ENCODE assay signal across 1 cellular context in genomic region chr5:106414342-106414741, GRCh38.
TF ChIP-seq lines count a peak whose summit lies in the region.

No MANE protein-coding gene starts in this region.

TF ChIP-seq in HEK293, 187 proteins besides CTCF, POLR2A, EP300 and RAD21 (continued from another document):
- no peak for TF ChIP-seq ZNF704 (tag by site-specific recombination; IDR thresholded peaks at IDR 0.05)
- TF ChIP-seq REST (tag by site-specific recombination; IDR thresholded peaks at IDR 0.05) = peak; percentile 48; the same call in 1 of the 2 replicates
- peak; percentile 87 for TF ChIP-seq ZNF394 (tag by site-specific recombination; IDR thresholded peaks at IDR 0.05; ENCODE audit: borderline replicate concordance)
- TF ChIP-seq ZNF600 (tag by site-specific recombination; IDR thresholded peaks at IDR 0.05) = no peak
- TF ChIP-seq ZNF501 (tag by site-specific recombination; IDR thresholded peaks at IDR 0.05) = no peak
- no peak for TF ChIP-seq ZNF138 (tag by site-specific recombination; IDR thresholded peaks at IDR 0.05; ENCODE audit: borderline replicate concordance)
- TF ChIP-seq ZNF202 (tag by site-specific recombination; IDR thresholded peaks at IDR 0.05; ENCODE audit: borderline replicate concordance) = 0 out of 2 replicates have a peak, but pooled peaks have one; percentile 15
- TF ChIP-seq ZNF837 (tag by site-specific recombination; IDR thresholded peaks at IDR 0.05) = no peak
- TF ChIP-seq ZNF362 (tag by site-specific recombination; IDR thresholded peaks at IDR 0.05) = no peak
- no peak for TF ChIP-seq ZNF645 (tag by site-specific recombination; IDR thresholded peaks at IDR 0.05)
- peak; percentile 84 for TF ChIP-seq ZNF518A (tag by site-specific recombination; conservative IDR thresholded peaks at IDR 0.05; ENCODE audit: low read depth)
- TF ChIP-seq ZNF654 (tag by site-specific recombination; IDR thresholded peaks at IDR 0.05; ENCODE audit: low read depth) = peak; percentile 33
- no peak for TF ChIP-seq ZNF132 (tag by site-specific recombination; IDR thresholded peaks at IDR 0.05; ENCODE audit: borderline replicate concordance)
- TF ChIP-seq MYNN (tag by site-specific recombination; IDR thresholded peaks at IDR 0.05; ENCODE audit: borderline replicate concordance) = no peak
- no peak for TF ChIP-seq BCL11A (tag by site-specific recombination; IDR thresholded peaks at IDR 0.05; ENCODE audit: low read depth)
- TF ChIP-seq ZNF274 (IDR thresholded peaks at IDR 0.05; ENCODE audit: low read length) = no peak
- TF ChIP-seq ZNF274 (tag by site-specific recombination; IDR thresholded peaks at IDR 0.05; ENCODE audit: borderline replicate concordance) = no peak
- no peak for TF ChIP-seq RBAK (tag by site-specific recombination; IDR thresholded peaks at IDR 0.05)
- TF ChIP-seq ZNF623 (tag by site-specific recombination; IDR thresholded peaks at IDR 0.05) = peak; percentile 60
- no peak for TF ChIP-seq ZNF549 (tag by site-specific recombination; IDR thresholded peaks at IDR 0.05)
- 0 out of 2 replicates have a peak, but pooled peaks have one; percentile 41 for TF ChIP-seq ZNF560 (tag by site-specific recombination; IDR thresholded peaks at IDR 0.05; ENCODE audit: borderline replicate concordance)
- TF ChIP-seq ZNF366 (tag by site-specific recombination; conservative IDR thresholded peaks at IDR 0.05) = no peak
- no peak for TF ChIP-seq TCF7L2 (IDR thresholded peaks at IDR 0.05; ENCODE audit: borderline replicate concordance, low read depth, low read length)
- TF ChIP-seq HOXD13 (CRISPR knock-in tag; IDR thresholded peaks at IDR 0.05; ENCODE audit: borderline replicate concordance) = no peak
- 0 out of 2 replicates have a peak, but pooled peaks have one; percentile 38 for TF ChIP-seq ZXDB (tag by site-specific recombination; IDR thresholded peaks at IDR 0.05)
- no peak for TF ChIP-seq ZNF558 (tag by site-specific recombination; IDR thresholded peaks at IDR 0.05)
- no peak for TF ChIP-seq ZNF223 (tag by site-specific recombination; IDR thresholded peaks at IDR 0.05)
- TF ChIP-seq ZBTB8A (tag by site-specific recombination; IDR thresholded peaks at IDR 0.05) = peak; percentile 57; the same call in 1 of the 2 replicates
- TF ChIP-seq ZNF23 (tag by site-specific recombination; IDR thresholded peaks at IDR 0.05; ENCODE audit: borderline replicate concordance) = no peak
- TF ChIP-seq FEZF1 (tag by site-specific recombination; IDR thresholded peaks at IDR 0.05) = no peak
- no peak for TF ChIP-seq ZNF624 (tag by site-specific recombination; IDR thresholded peaks at IDR 0.05)
- TF ChIP-seq ZNF701 (tag by site-specific recombination; IDR thresholded peaks at IDR 0.05) = no peak
- TF ChIP-seq ZNF610 (tag by site-specific recombination; IDR thresholded peaks at IDR 0.05; ENCODE audit: borderline replicate concordance) = no peak
- TF ChIP-seq GLI4 (tag by site-specific recombination; IDR thresholded peaks at IDR 0.05) = no peak
- TF ChIP-seq ZBTB21 (tag by site-specific recombination; IDR thresholded peaks at IDR 0.05) = no peak
- TF ChIP-seq ZNF707 (tag by site-specific recombination; IDR thresholded peaks at IDR 0.05) = no peak
- TF ChIP-seq ZNF664 (tag by site-specific recombination; IDR thresholded peaks at IDR 0.05) = no peak
- TF ChIP-seq ZNF112 (tag by site-specific recombination; IDR thresholded peaks at IDR 0.05) = no peak
- no peak for TF ChIP-seq ZSCAN18 (tag by site-specific recombination; IDR thresholded peaks at IDR 0.05)
- no peak for TF ChIP-seq MEIS1 (CRISPR knock-in tag; IDR thresholded peaks at IDR 0.05; ENCODE audit: borderline replicate concordance)
- no peak for TF ChIP-seq ZNF513 (tag by site-specific recombination; IDR thresholded peaks at IDR 0.05)
- no peak for TF ChIP-seq ZNF521 (tag by site-specific recombination; IDR thresholded peaks at IDR 0.05)
- TF ChIP-seq HOXA7 (CRISPR knock-in tag; IDR thresholded peaks at IDR 0.05; ENCODE audit: borderline replicate concordance) = no peak
- TF ChIP-seq ELK4 (IDR thresholded peaks at IDR 0.05; ENCODE audit: borderline replicate concordance, low read depth, low read length) = no peak
